In genomic region chr13:91348906-91349435, GRCh38 we compare ENCODE assay signal across 8 cellular contexts. TPM values are rescaled to one million over a fixed set of nuclear protein-coding genes. Genes with fewer than 3 reads are reported as not detected.
DNase-seq lines count a peak whose midpoint lies in the region; ATAC-seq, FAIRE-seq and TF ChIP-seq lines count a peak whose summit lies in the region.

No MANE protein-coding gene starts in this region.

- dilution Hi-C loops in keratinocyte (cut with MboI; ENCODE audit: extremely low pct_ligation_motif_present, low sequenced_read_pairs): no loop called here

- peaks cover 21% of the 10 kb centered on the region for H3K4me1 ChIP-seq in keratinocyte (ENCODE audit: control insufficient read depth, extremely low read depth, insufficient read depth, low read length)

- H3K4me3 ChIP-seq in AG04449 (ENCODE audit: low read depth, low read length) (peak overlapping the region; percentile 73), keratinocyte (ENCODE audit: control insufficient read depth in 2 of 3, extremely low read depth in 1 of 3, insufficient read depth in 2 of 3, low read depth in 1 of 3, low read length in 3 of 3) (peak overlapping the region; percentile 55 to 93 (median 92))

- H3K9me3 ChIP-seq in keratinocyte (ENCODE audit: control insufficient read depth, low read depth, low read length): no peaks in the 10 kb centered on the region

- TF ChIP-seq CTCF in AG04449 (IDR thresholded peaks at IDR 0.05; ENCODE audit: insufficient read depth, low read length, missing control alignments): peak; percentile 95
- peak; percentile 76 to 95 (median 90) for TF ChIP-seq CTCF in keratinocyte (optimal IDR thresholded peaks at IDR 0.05 in 1 of 3, IDR thresholded peaks at IDR 0.05 in 1 of 3, conservative IDR thresholded peaks at IDR 0.05 in 1 of 3; ENCODE audit: extremely low read depth in 1 of 3, insufficient read depth in 2 of 3, low read length in 3 of 3)

- peak overlapping the region; percentile 88 for H3K4me2 ChIP-seq in keratinocyte (ENCODE audit: control insufficient read depth, extremely low read depth, insufficient read depth, low read depth, low read length)

- peak; percentile 39 for ATAC-seq in GM18870 (IDR thresholded peaks at IDR 0.05; ENCODE audit: unreplicated experiment)
- ATAC-seq in HG03135 (IDR thresholded peaks at IDR 0.05; ENCODE audit: unreplicated experiment): peak; percentile 57

- H3K9ac ChIP-seq in keratinocyte (ENCODE audit: control insufficient read depth, extremely low read depth, insufficient read depth, low read length): peak overlapping the region; percentile 90

- H4K20me1 ChIP-seq in keratinocyte (ENCODE audit: control insufficient read depth, extremely low read depth, insufficient read depth, low read length): peaks cover 9% of the 10 kb centered on the region

- no peaks in the 10 kb centered on the region for H3K27me3 ChIP-seq in keratinocyte (ENCODE audit: control insufficient read depth, extremely low read depth, insufficient read depth, low read length)

- no peak for FAIRE-seq in keratinocyte (lab: Jason Lieb, UNC)

- DNase-seq in AG04449 (ENCODE audit: low read depth, low spot score) (peak; percentile 9), NCI-H2171 treated with DMSO at 0.1 percent for 48 hours (lab: John Stamatoyannopoulos, UW) (peak; percentile 77), caudate nucleus (lab: John Stamatoyannopoulos, UW) (peak in 60 of 61 donors; percentile 9 to 93 (median 83)), keratinocyte (ENCODE audit: low read depth, low spot score) (no peak)
- peak; percentile 84 to 96 (median 88) for DNase-seq in activated CD4-positive, CD25-positive, alpha-beta regulatory T cell (lab: John Stamatoyannopoulos, UW)
- peak; percentile 94 for DNase-seq in stimulated activated CD4-positive, alpha-beta T cell treated with anti-CD3 and anti-CD28 coated beads, Interleukin-12 subunit alpha, Interleukin-12 subunit beta, amount 100 ng/mL, for 4 hours

- H2AFZ ChIP-seq in keratinocyte (ENCODE audit: control insufficient read depth, low read length): peak overlapping the region; percentile 88

- H3K9me1 ChIP-seq in keratinocyte (ENCODE audit: control insufficient read depth, extremely low read depth, insufficient read depth, low read length): no peaks in the 10 kb centered on the region

- peaks cover 39% of the 10 kb centered on the region for H3K79me2 ChIP-seq in keratinocyte (ENCODE audit: control insufficient read depth, insufficient read depth, low read length)

- POLR2A ChIA-PET in AG04449 (lab: Yijun Ruan, JAX): no interaction called here

- H3K27ac ChIP-seq in caudate nucleus (ENCODE audit: low read depth, low read length): no peak overlapping the region
- peak overlapping the region; percentile 76 for H3K27ac ChIP-seq in keratinocyte (ENCODE audit: control insufficient read depth, insufficient read depth, low read length)

- CTCF ChIA-PET in AG04449 (lab: Yijun Ruan, JAX): interaction anchor here (0.8 to 1.1 kb wide), 4 partner anchors 9 to 59 kb away, joined by 3 to 5 read pairs (median 4); no protein-coding TSS in a partner anchor

- peaks cover 8 to 40% of the 10 kb centered on the region in 2 experiments for H3K36me3 ChIP-seq in keratinocyte (ENCODE audit: control insufficient read depth in 2 of 2, extremely low read depth in 1 of 2, insufficient read depth in 2 of 2, low read length in 2 of 2)

RNA-seq across cellular contexts. Expression of gene MIR17HG, which starts 1.5 kb away (rescaled TPM):
- 0.83 to 2.9 TPM (median 0.91 TPM) in 3 replicates for polyA plus RNA-seq in keratinocyte
- polyA plus RNA-seq in keratinocyte (2011; ENCODE audit: low read depth): 2.4 TPM
- polyA plus RNA-seq in keratinocyte (2011; cell fraction: cytosol; rRNA removed): 0.06 TPM in 1 of 2 replicates, not detected in the other
- polyA plus RNA-seq in keratinocyte (2011; cell fraction: nucleus; rRNA removed): 0.93 and 2.7 TPM in 2 replicates
- polyA plus RNA-seq in keratinocyte (2012; ENCODE audit: low replicate concordance): 0.92 and 4.1 TPM in 2 replicates
- 1.8 to 6.7 TPM (median 2.0 TPM) in 3 replicates for polyA minus RNA-seq in keratinocyte
- not detected for polyA minus RNA-seq in keratinocyte (2011; cell fraction: cytosol; rRNA and poly(A)+ RNA removed)
- polyA minus RNA-seq in keratinocyte (2011; cell fraction: nucleus; rRNA and poly(A)+ RNA removed): 3.2 and 3.8 TPM in 2 replicates

RNA-seq across cellular contexts. Expression of gene GPC5, which starts 49.5 kb away (rescaled TPM):
- 0.10 to 0.17 TPM (median 0.10 TPM) in 3 replicates for polyA plus RNA-seq in keratinocyte
- polyA plus RNA-seq in keratinocyte (2011; ENCODE audit: low read depth): 3.5 TPM
- 0.16 TPM in 1 of 2 replicates, not detected in the other for polyA plus RNA-seq in keratinocyte (2011; cell fraction: cytosol; rRNA removed)
- 0.25 and 0.37 TPM in 2 replicates for polyA plus RNA-seq in keratinocyte (2011; cell fraction: nucleus; rRNA removed)
- 0.11 and 0.72 TPM in 2 replicates for polyA plus RNA-seq in keratinocyte (2012; ENCODE audit: low replicate concordance)
- 1.8 TPM in 1 of 3 replicates, not detected in the others for polyA minus RNA-seq in keratinocyte
- not detected for polyA minus RNA-seq in keratinocyte (2011; cell fraction: cytosol; rRNA and poly(A)+ RNA removed)
- 0.93 TPM in 1 of 2 replicates, not detected in the other for polyA minus RNA-seq in keratinocyte (2011; cell fraction: nucleus; rRNA and poly(A)+ RNA removed)
